1 cellular context compared by ENCODE assay signal in the genomic region with DNA sequence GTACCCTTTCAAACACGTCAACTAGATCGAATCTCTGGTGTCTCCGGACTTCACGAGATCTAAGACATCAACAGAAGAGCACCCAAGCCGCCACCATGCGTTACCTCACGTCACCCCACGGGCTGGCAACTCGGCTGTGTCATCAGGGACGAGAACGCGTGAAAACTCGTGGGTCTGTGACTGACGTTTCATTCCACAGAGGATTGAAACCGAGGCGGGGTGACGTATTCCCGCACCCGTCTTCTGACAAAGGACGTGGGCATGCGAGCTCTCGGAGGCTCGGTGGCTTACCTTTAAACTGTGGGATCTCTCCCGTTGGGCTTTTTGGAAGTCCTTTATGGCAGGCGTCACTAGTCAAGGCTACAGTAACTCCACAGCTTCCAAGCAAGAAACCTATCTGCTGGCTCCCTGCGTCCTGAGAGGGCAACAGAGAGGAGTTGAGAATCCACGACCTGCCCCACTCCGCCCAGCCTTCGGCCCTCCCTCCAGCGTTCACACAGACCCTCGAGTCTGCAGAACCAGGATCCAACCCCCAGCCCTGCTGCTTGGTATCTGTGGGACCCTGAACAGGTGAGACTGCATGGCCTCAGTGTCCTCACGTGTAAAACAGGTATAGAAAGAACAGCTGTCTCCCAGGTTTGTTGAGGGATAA.
TF ChIP-seq lines count a peak whose summit lies in the region.

No MANE protein-coding gene starts in this region.

TF ChIP-seq in IMR-90, 13 proteins besides CTCF, POLR2A, EP300 and RAD21:
- TF ChIP-seq RFX5 (IDR thresholded peaks at IDR 0.05; ENCODE audit: low read depth, low read length) (no peak), FOS (IDR thresholded peaks at IDR 0.05; ENCODE audit: low read depth, low read length) (no peak), MAZ (IDR thresholded peaks at IDR 0.05; ENCODE audit: borderline replicate concordance, low read depth, low read length) (no peak), RCOR1 (IDR thresholded peaks at IDR 0.05; ENCODE audit: insufficient replicate concordance, low read length) (no peak), MAFK (IDR thresholded peaks at IDR 0.05; ENCODE audit: low read depth, low read length) (no peak), NFE2L2 (IDR thresholded peaks at IDR 0.05; ENCODE audit: low read depth, low read length) (no peak), SMC3 (IDR thresholded peaks at IDR 0.05; ENCODE audit: low read depth, low read length) (no peak), CEBPB (IDR thresholded peaks at IDR 0.05; ENCODE audit: low read depth, low read length) (no peak), MXI1 (IDR thresholded peaks at IDR 0.05; ENCODE audit: borderline replicate concordance, low read depth, low read length) (no peak)
- TF ChIP-seq, protein P1, sequence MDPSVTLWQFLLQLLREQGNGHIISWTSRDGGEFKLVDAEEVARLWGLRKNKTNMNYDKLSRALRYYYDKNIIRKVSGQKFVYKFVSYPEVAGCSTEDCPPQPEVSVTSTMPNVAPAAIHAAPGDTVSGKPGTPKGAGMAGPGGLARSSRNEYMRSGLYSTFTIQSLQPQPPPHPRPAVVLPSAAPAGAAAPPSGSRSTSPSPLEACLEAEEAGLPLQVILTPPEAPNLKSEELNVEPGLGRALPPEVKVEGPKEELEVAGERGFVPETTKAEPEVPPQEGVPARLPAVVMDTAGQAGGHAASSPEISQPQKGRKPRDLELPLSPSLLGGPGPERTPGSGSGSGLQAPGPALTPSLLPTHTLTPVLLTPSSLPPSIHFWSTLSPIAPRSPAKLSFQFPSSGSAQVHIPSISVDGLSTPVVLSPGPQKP (IDR thresholded peaks at IDR 0.05; ENCODE audit: borderline replicate concordance, low read depth, low read length), result no peak
